1 cellular context compared by ENCODE assay signal in the genomic region with DNA sequence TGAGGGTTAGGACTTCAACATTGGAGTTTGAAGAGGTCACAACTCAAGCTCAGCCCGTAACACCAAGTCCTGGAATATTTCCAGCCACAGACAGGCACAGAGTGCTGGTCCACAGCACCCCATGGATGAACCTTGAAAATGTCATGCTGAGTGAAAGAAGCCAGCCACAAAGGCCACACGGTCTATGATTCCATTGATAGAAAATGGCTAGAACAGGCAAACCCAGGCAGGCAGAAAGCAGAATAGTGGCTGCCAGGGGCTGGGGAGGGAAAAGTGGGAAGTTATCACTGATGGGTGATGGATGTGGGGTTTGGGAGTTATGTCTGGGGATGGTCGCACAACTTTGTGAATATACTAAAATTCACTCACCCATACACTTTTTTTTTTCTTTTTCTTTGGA.
A peak's percentile ranks its signal among the peaks of the same experiment; 100 is the strongest.
TF ChIP-seq lines count a peak whose summit lies in the region.

No MANE protein-coding gene starts in this region.

TF ChIP-seq in GM12878, 131 proteins besides CTCF, POLR2A, EP300 and RAD21:
- peak; percentile 78 for TF ChIP-seq POLR2AphosphoS5 (IDR thresholded peaks at IDR 0.05; ENCODE audit: low read length)
- no peak for TF ChIP-seq BHLHE40 (IDR thresholded peaks at IDR 0.05; ENCODE audit: borderline replicate concordance in 1 of 2, low read depth in 2 of 2, low read length in 1 of 2)
- no peak for TF ChIP-seq CBX5 (IDR thresholded peaks at IDR 0.05; ENCODE audit: low read depth)
